Comparison of ENCODE assay signal across 17 cellular contexts in genomic region chr9:20297646-20298084, GRCh38.
DNase-seq lines count a peak whose midpoint lies in the region; ATAC-seq and TF ChIP-seq lines count a peak whose summit lies in the region.
"Had no signal": no experiment of that assay in that cellular context is flagged by ENCODE, and none has a peak within 500 bp of the region (broad histone marks: within the 10 kb centered on the region; RNA-seq: fewer than 3 reads in every experiment).

No MANE protein-coding gene starts in this region.

- peak overlapping the region in 3 of 4 donors; percentile 65 to 83 (median 75) for H3K27ac ChIP-seq in gastroesophageal sphincter
- no peak overlapping the region for H3K27ac ChIP-seq in osteoblast (ENCODE audit: low read depth, low read length)
- H3K27ac ChIP-seq: coronary artery, gastrocnemius medialis, left ventricle myocardium inferior had no signal

- H3K36me3 Mint-ChIP-seq in activated T-helper 2 cell treated with anti-CD3 and anti-CD28 coated beads, Interferon-gamma antibody, Interleukin-2, Interleukin-4, amounts not matched to agents 10 μg/mL and 5 μg/mL and 100 μg/mL, durations not matched to agents 14 hours and 24 hours and 36 hours (ENCODE audit: low read depth) = no peaks in the 10 kb centered on the region
- H3K36me3 Mint-ChIP-seq in activated T-helper 1 cell treated with anti-CD3 and anti-CD28 coated beads, Interleukin-12 subunit alpha, Interleukin-12 subunit beta, Interleukin-2, Interleukin-4 antibody, amounts not matched to agents 30 ng/mL and 10 ng/mL and 1 ng/mL, durations not matched to agents 14 hours and 24 hours and 36 hours (ENCODE audit: low read depth) = peaks cover 3% of the 10 kb centered on the region
- H3K36me3 Mint-ChIP-seq: IgD-negative memory B cell had no signal

- H3K27ac Mint-ChIP-seq in activated T-helper 2 cell treated with anti-CD3 and anti-CD28 coated beads, Interferon-gamma antibody, Interleukin-2, Interleukin-4, amounts not matched to agents 10 μg/mL and 5 μg/mL and 100 μg/mL, durations not matched to agents 14 hours and 24 hours and 36 hours = no peak overlapping the region
- no peak overlapping the region for H3K27ac Mint-ChIP-seq in activated T-helper 1 cell treated with anti-CD3 and anti-CD28 coated beads, Interleukin-12 subunit alpha, Interleukin-12 subunit beta, Interleukin-2, Interleukin-4 antibody, amounts not matched to agents 30 ng/mL and 10 ng/mL and 1 ng/mL, durations not matched to agents 14 hours and 24 hours and 36 hours
- H3K27ac Mint-ChIP-seq: IgD-negative memory B cell had no signal

- no peaks in the 10 kb centered on the region for H3K79me2 ChIP-seq in osteoblast (ENCODE audit: insufficient read depth, low read length)

- H3K27me3 ChIP-seq in gastroesophageal sphincter (no peaks in the 10 kb centered on the region), osteoblast (ENCODE audit: insufficient read depth, low read length) (no peaks in the 10 kb centered on the region), HAP-1 (ENCODE audit: low read depth) (no peaks in the 10 kb centered on the region)
- H3K27me3 ChIP-seq: BE2C, gastrocnemius medialis had no signal

- TF ChIP-seq CTCF in AG10803 (conservative IDR thresholded peaks at IDR 0.05; ENCODE audit: low read length) (no peak), gastroesophageal sphincter (IDR thresholded peaks at IDR 0.05) (no peak), osteoblast (IDR thresholded peaks at IDR 0.05; ENCODE audit: extremely low read depth, low read depth, low read length) (no peak)

- no peak for TF ChIP-seq POLR2A in gastroesophageal sphincter (IDR thresholded peaks at IDR 0.05)

- H3K9me3 ChIP-seq in gastroesophageal sphincter (no peaks in the 10 kb centered on the region), osteoblast (ENCODE audit: low read depth, low read length) (no peaks in the 10 kb centered on the region), HAP-1 (no peaks in the 10 kb centered on the region; the same call in 1 of the 2 replicates)
- H3K9me3 ChIP-seq: BE2C, gastrocnemius medialis, left ventricle myocardium inferior had no signal

- peak overlapping the region; percentile 56 for H3K4me2 ChIP-seq in osteoblast (ENCODE audit: insufficient read depth, low read length)

- peak; percentile 74 for ATAC-seq in gastroesophageal sphincter
- ATAC-seq: gastrocnemius medialis had no signal

- H4K20me1 ChIP-seq in osteoblast (ENCODE audit: insufficient read depth, low read length) = no peaks in the 10 kb centered on the region

- no peaks in the 10 kb centered on the region for H3K36me3 ChIP-seq in gastroesophageal sphincter
- H3K36me3 ChIP-seq in osteoblast (ENCODE audit: insufficient read depth, low read length) = no peaks in the 10 kb centered on the region
- no peaks in the 10 kb centered on the region for H3K36me3 ChIP-seq in HAP-1 (replicated peaks)
- H3K36me3 ChIP-seq: BE2C, gastrocnemius medialis, left ventricle myocardium inferior had no signal

- H2AFZ ChIP-seq in osteoblast (ENCODE audit: low read length) = peak overlapping the region; percentile 82

- in situ Hi-C loops in HAP-1 (cut with MboI; ENCODE audit: low sequenced_read_pairs) = no loop called here

- no peak overlapping the region for H3K4me3 Mint-ChIP-seq in activated T-helper 2 cell treated with anti-CD3 and anti-CD28 coated beads, Interferon-gamma antibody, Interleukin-2, Interleukin-4, amounts not matched to agents 10 μg/mL and 5 μg/mL and 100 μg/mL, durations not matched to agents 14 hours and 24 hours and 36 hours (ENCODE audit: low read depth)
- no peak overlapping the region for H3K4me3 Mint-ChIP-seq in activated T-helper 1 cell treated with anti-CD3 and anti-CD28 coated beads, Interleukin-12 subunit alpha, Interleukin-12 subunit beta, Interleukin-2, Interleukin-4 antibody, amounts not matched to agents 30 ng/mL and 10 ng/mL and 1 ng/mL, durations not matched to agents 14 hours and 24 hours and 36 hours
- H3K4me3 Mint-ChIP-seq: IgD-negative memory B cell had no signal

- TF ChIP-seq EP300 in gastroesophageal sphincter (IDR thresholded peaks at IDR 0.05) = no peak

- no peaks in the 10 kb centered on the region for H3K9me3 Mint-ChIP-seq in activated T-helper 2 cell treated with anti-CD3 and anti-CD28 coated beads, Interferon-gamma antibody, Interleukin-2, Interleukin-4, amounts not matched to agents 10 μg/mL and 5 μg/mL and 100 μg/mL, durations not matched to agents 14 hours and 24 hours and 36 hours
- H3K9me3 Mint-ChIP-seq in activated T-helper 1 cell treated with anti-CD3 and anti-CD28 coated beads, Interleukin-12 subunit alpha, Interleukin-12 subunit beta, Interleukin-2, Interleukin-4 antibody, amounts not matched to agents 30 ng/mL and 10 ng/mL and 1 ng/mL, durations not matched to agents 14 hours and 24 hours and 36 hours = peaks cover 11% of the 10 kb centered on the region

- H3K4me1 ChIP-seq in gastroesophageal sphincter (peaks cover 0 to 32% (median 7%) of the 10 kb centered on the region in 3 donors), osteoblast (ENCODE audit: insufficient read depth, low read length) (peaks cover 9% of the 10 kb centered on the region), HAP-1 (peaks cover 2% of the 10 kb centered on the region)
- H3K4me1 ChIP-seq: BE2C, gastrocnemius medialis had no signal

- no peaks in the 10 kb centered on the region for H3K4me1 Mint-ChIP-seq in activated T-helper 2 cell treated with anti-CD3 and anti-CD28 coated beads, Interferon-gamma antibody, Interleukin-2, Interleukin-4, amounts not matched to agents 10 μg/mL and 5 μg/mL and 100 μg/mL, durations not matched to agents 14 hours and 24 hours and 36 hours (ENCODE audit: low read depth)
- H3K4me1 Mint-ChIP-seq in activated T-helper 1 cell treated with anti-CD3 and anti-CD28 coated beads, Interleukin-12 subunit alpha, Interleukin-12 subunit beta, Interleukin-2, Interleukin-4 antibody, amounts not matched to agents 30 ng/mL and 10 ng/mL and 1 ng/mL, durations not matched to agents 14 hours and 24 hours and 36 hours (ENCODE audit: low read depth) = peaks cover 10% of the 10 kb centered on the region
- H3K4me1 Mint-ChIP-seq: IgD-negative memory B cell had no signal

- H3K27me3 Mint-ChIP-seq in activated T-helper 2 cell treated with anti-CD3 and anti-CD28 coated beads, Interferon-gamma antibody, Interleukin-2, Interleukin-4, amounts not matched to agents 10 μg/mL and 5 μg/mL and 100 μg/mL, durations not matched to agents 14 hours and 24 hours and 36 hours (ENCODE audit: low read depth) = peaks cover 8% of the 10 kb centered on the region
- H3K27me3 Mint-ChIP-seq in activated T-helper 1 cell treated with anti-CD3 and anti-CD28 coated beads, Interleukin-12 subunit alpha, Interleukin-12 subunit beta, Interleukin-2, Interleukin-4 antibody, amounts not matched to agents 30 ng/mL and 10 ng/mL and 1 ng/mL, durations not matched to agents 14 hours and 24 hours and 36 hours (ENCODE audit: insufficient read depth) = no peaks in the 10 kb centered on the region
- H3K27me3 Mint-ChIP-seq: IgD-negative memory B cell had no signal

- DNase-seq in AG10803 (ENCODE audit: low read depth) (peak; percentile 38), anterior cingulate cortex (lab: John Stamatoyannopoulos, UW) (peak in 38 of 58 donors; percentile 7 to 86 (median 41)), osteoblast (ENCODE audit: insufficient read length, low spot score, missing footprints) (peak; percentile 78), HAP-1 (ENCODE audit: low spot score in 2 of 2) (no peak), HuH-7.5 (ENCODE audit: low spot score) (no peak)
- DNase-seq in activated T-helper 2 cell treated with anti-CD3 and anti-CD28 coated beads, Interferon-gamma antibody, Interleukin-2, Interleukin-4, amounts not matched to agents 10 μg/mL and 5 μg/mL and 100 μg/mL, durations not matched to agents 14 hours and 24 hours and 36 hours (ENCODE audit: low spot score) = no peak
- no peak for DNase-seq in activated T-helper 1 cell treated with anti-CD3 and anti-CD28 coated beads, Interleukin-12 subunit alpha, Interleukin-12 subunit beta, Interleukin-2, Interleukin-4 antibody, amounts not matched to agents 30 ng/mL and 10 ng/mL and 1 ng/mL, durations not matched to agents 14 hours and 24 hours and 36 hours (ENCODE audit: low spot score)
- DNase-seq: activated naive CD4-positive, alpha-beta T cell treated with anti-CD3 and anti-CD28 coated beads, Interleukin-2, amount 50 U/mL, for 16 hours; BE2C; gastrocnemius medialis; left ventricle myocardium inferior; NCI-H1417 treated with DMSO at 0.1 percent for 48 hours; NCI-H524 treated with DMSO at 0.1 percent for 48 hours; stimulated activated CD8-positive, alpha-beta memory T cell treated with anti-CD3 and anti-CD28 coated beads, Interleukin-4, amount 100 ng/mL, for 48 hours had no signal

- H3K4me3 ChIP-seq in AG10803 (ENCODE audit: low read length) (no peak overlapping the region), gastroesophageal sphincter (no peak overlapping the region), osteoblast (ENCODE audit: insufficient read depth, low read length) (peak overlapping the region; percentile 33), HAP-1 (no peak overlapping the region)
- H3K4me3 ChIP-seq: coronary artery, gastrocnemius medialis, left ventricle myocardium inferior had no signal

- intact Hi-C loops in activated T-helper 2 cell treated with anti-CD3 and anti-CD28 coated beads, Interferon-gamma antibody, Interleukin-2, Interleukin-4, amounts not matched to agents 10 μg/mL and 5 μg/mL and 100 μg/mL, durations not matched to agents 14 hours and 24 hours and 36 hours (cut with micrococcal nuclease) = no loop called here
- intact Hi-C loops in activated T-helper 1 cell treated with anti-CD3 and anti-CD28 coated beads, Interleukin-12 subunit alpha, Interleukin-12 subunit beta, Interleukin-2, Interleukin-4 antibody, amounts not matched to agents 30 ng/mL and 10 ng/mL and 1 ng/mL, durations not matched to agents 14 hours and 24 hours and 36 hours (cut with micrococcal nuclease) = no loop called here

- WGBS in gastroesophageal sphincter (ENCODE audit: low coverage in 1 of 2), 2 donors = 18 to 22% methylated on average over 2 to 5 of the region's 6 CpGs

Comparison
In these comparisons a context has a peak if more than half of its experiments do, and no peak if none do; other contexts are left out.
1. DNase-seq: peak in AG10803 (single experiment), anterior cingulate cortex (38 of 58) and osteoblast (single experiment); none in activated T-helper 2 cell treated with anti-CD3 and anti-CD28 coated beads, Interferon-gamma antibody, Interleukin-2, Interleukin-4, amounts not matched to agents 10 μg/mL and 5 μg/mL and 100 μg/mL, durations not matched to agents 14 hours and 24 hours and 36 hours (single experiment), activated T-helper 1 cell treated with anti-CD3 and anti-CD28 coated beads, Interleukin-12 subunit alpha, Interleukin-12 subunit beta, Interleukin-2, Interleukin-4 antibody, amounts not matched to agents 30 ng/mL and 10 ng/mL and 1 ng/mL, durations not matched to agents 14 hours and 24 hours and 36 hours (single experiment), HAP-1 (0 of 2) and HuH-7.5 (single experiment).